ENCODE assay signal across 15 cellular contexts in genomic region chr7:2771274-2771711, GRCh38.
DNase-seq lines count a peak whose midpoint lies in the region; ATAC-seq and TF ChIP-seq lines count a peak whose summit lies in the region.
"Had no signal": no experiment of that assay in that cellular context is flagged by ENCODE, and none has a peak within 500 bp of the region (broad histone marks: within the 10 kb centered on the region; RNA-seq: fewer than 3 reads in every experiment).

No MANE protein-coding gene starts in this region.

- H3K27ac Mint-ChIP-seq in T-helper 1 cell treated with Interleukin-12 subunit alpha and Interleukin-12 subunit beta and Interleukin-4 antibody, amounts not matched to agents 30 μg/mL and 1 μg/mL, for 36 hours: peak overlapping the region; percentile 47
- peak overlapping the region; percentile 82 for H3K27ac Mint-ChIP-seq in activated T-helper 17 cell treated with anti-CD3 and anti-CD28 coated beads, Interleukin-2, amount 50 U/mL, for 72 hours
- H3K27ac Mint-ChIP-seq in naive B cell: peak overlapping the region; percentile 47 to 98 (median 92)
- H3K27ac Mint-ChIP-seq: T-cell had no signal

- H3K4me2 ChIP-seq in Loucy (ENCODE audit: low read depth, low read length, poor library complexity, severe bottlenecking): peak overlapping the region; percentile 7

- peaks cover 22% of the 10 kb centered on the region for H3K36me3 Mint-ChIP-seq in T-helper 1 cell treated with Interleukin-12 subunit alpha and Interleukin-12 subunit beta and Interleukin-4 antibody, amounts not matched to agents 30 μg/mL and 1 μg/mL, for 36 hours (ENCODE audit: low read depth)
- peaks cover 11% of the 10 kb centered on the region for H3K36me3 Mint-ChIP-seq in activated T-helper 17 cell treated with anti-CD3 and anti-CD28 coated beads, Interleukin-2, amount 50 U/mL, for 72 hours (ENCODE audit: low read depth)
- peaks cover 0 to 12% of the 10 kb centered on the region in 2 donors for H3K36me3 Mint-ChIP-seq in naive B cell

- H3K4me3 Mint-ChIP-seq in T-helper 1 cell treated with Interleukin-12 subunit alpha and Interleukin-12 subunit beta and Interleukin-4 antibody, amounts not matched to agents 30 μg/mL and 1 μg/mL, for 36 hours: no peak overlapping the region
- peak overlapping the region; percentile 53 for H3K4me3 Mint-ChIP-seq in activated T-helper 17 cell treated with anti-CD3 and anti-CD28 coated beads, Interleukin-2, amount 50 U/mL, for 72 hours
- H3K4me3 Mint-ChIP-seq in naive B cell: peak overlapping the region in 1 of 8 donors; percentile 30
- H3K4me3 Mint-ChIP-seq: activated naive CD8-positive, alpha-beta T cell treated with anti-CD3 and anti-CD28 coated beads, Interleukin-2, amount 50 U/mL, for 24 hours; T-cell had no signal

- H3K4me1 ChIP-seq in Loucy (ENCODE audit: insufficient read depth, low read length, poor library complexity, severe bottlenecking): peaks cover 11% of the 10 kb centered on the region

- H3F3A ChIP-seq in Loucy (ENCODE audit: low read depth): no peaks in the 10 kb centered on the region

- peaks cover 23% of the 10 kb centered on the region for H3K79me2 ChIP-seq in Loucy (ENCODE audit: insufficient read depth, low read length)

- H3K9ac ChIP-seq in Loucy (ENCODE audit: low read depth, low read length, poor library complexity, severe bottlenecking): no peak overlapping the region

- H4K20me1 ChIP-seq in Loucy (ENCODE audit: insufficient read depth, low read length, poor library complexity, severe bottlenecking): no peaks in the 10 kb centered on the region

- no peak overlapping the region for H2AFZ ChIP-seq in Loucy (ENCODE audit: low read length)

- peaks cover 36% of the 10 kb centered on the region; the same call in 1 of the 2 replicates for H3K36me3 ChIP-seq in Loucy (ENCODE audit: insufficient read depth, low read length)
- H3K36me3 ChIP-seq: cardiac muscle cell, upper lobe of left lung had no signal

- no peak for ATAC-seq in activated T-helper 17 cell treated with anti-CD3 and anti-CD28 coated beads, Interleukin-2, amount 50 U/mL, for 72 hours (replicated peaks)
- no peak for ATAC-seq in naive B cell (ENCODE audit: low read depth in 2 of 2)
- ATAC-seq: activated naive CD8-positive, alpha-beta T cell treated with anti-CD3 and anti-CD28 coated beads, Interleukin-2, amount 50 U/mL, for 24 hours; left lobe of liver; T-cell had no signal

- no peak for DNase-seq in T-helper 1 cell
- DNase-seq in naive B cell: peak; percentile 13
- DNase-seq in RPMI8226: no peak
- DNase-seq in NCI-H2227 (lab: John Stamatoyannopoulos, UW; ENCODE audit: unreplicated experiment): no peak
- DNase-seq in ecto neural progenitor cell (ENCODE audit: low spot score): no peak
- DNase-seq: activated naive CD8-positive, alpha-beta T cell treated with anti-CD3 and anti-CD28 coated beads, Interleukin-2, amount 50 U/mL, for 24 hours; MM.1S; stimulated activated naive CD4-positive, alpha-beta T cell; T-cell; upper lobe of left lung had no signal

- no peaks in the 10 kb centered on the region for H3K9me2 ChIP-seq in Loucy (replicated peaks; ENCODE audit: low read depth, low read length)

- H3K27me3 ChIP-seq in Loucy (ENCODE audit: insufficient read depth, low read length, poor library complexity, severe bottlenecking): no peaks in the 10 kb centered on the region
- H3K27me3 ChIP-seq: cardiac muscle cell, upper lobe of left lung had no signal

- H3K27me3 Mint-ChIP-seq in T-helper 1 cell treated with Interleukin-12 subunit alpha and Interleukin-12 subunit beta and Interleukin-4 antibody, amounts not matched to agents 30 μg/mL and 1 μg/mL, for 36 hours (ENCODE audit: low read depth): no peaks in the 10 kb centered on the region
- H3K27me3 Mint-ChIP-seq in activated T-helper 17 cell treated with anti-CD3 and anti-CD28 coated beads, Interleukin-2, amount 50 U/mL, for 72 hours: no peaks in the 10 kb centered on the region
- H3K27me3 Mint-ChIP-seq in naive B cell: no peaks in the 10 kb centered on the region
- H3K27me3 Mint-ChIP-seq: activated naive CD8-positive, alpha-beta T cell treated with anti-CD3 and anti-CD28 coated beads, Interleukin-2, amount 50 U/mL, for 24 hours; T-cell had no signal

- H3K9me3 ChIP-seq in Loucy (ENCODE audit: insufficient read depth, low read depth, low read length): no peaks in the 10 kb centered on the region
- H3K9me3 ChIP-seq: upper lobe of left lung had no signal

- H3K9me3 Mint-ChIP-seq in T-helper 1 cell treated with Interleukin-12 subunit alpha and Interleukin-12 subunit beta and Interleukin-4 antibody, amounts not matched to agents 30 μg/mL and 1 μg/mL, for 36 hours: no peaks in the 10 kb centered on the region
- H3K9me3 Mint-ChIP-seq in activated T-helper 17 cell treated with anti-CD3 and anti-CD28 coated beads, Interleukin-2, amount 50 U/mL, for 72 hours: no peaks in the 10 kb centered on the region
- H3K9me3 Mint-ChIP-seq in naive B cell: peaks cover 0 to 1% (median 0%) of the 10 kb centered on the region in 7 donors
- H3K9me3 Mint-ChIP-seq: activated naive CD8-positive, alpha-beta T cell treated with anti-CD3 and anti-CD28 coated beads, Interleukin-2, amount 50 U/mL, for 24 hours; T-cell had no signal

- no peak for TF ChIP-seq CTCF in Loucy (conservative IDR thresholded peaks at IDR 0.05; ENCODE audit: low read length)

- H3K4me1 Mint-ChIP-seq in T-helper 1 cell treated with Interleukin-12 subunit alpha and Interleukin-12 subunit beta and Interleukin-4 antibody, amounts not matched to agents 30 μg/mL and 1 μg/mL, for 36 hours (ENCODE audit: low read depth): peaks cover 32% of the 10 kb centered on the region
- H3K4me1 Mint-ChIP-seq in activated T-helper 17 cell treated with anti-CD3 and anti-CD28 coated beads, Interleukin-2, amount 50 U/mL, for 72 hours: peaks cover 31% of the 10 kb centered on the region
- H3K4me1 Mint-ChIP-seq in naive B cell: peaks cover 31 to 51% (median 48%) of the 10 kb centered on the region in 3 donors

- H3K4me3 ChIP-seq in Loucy (ENCODE audit: low read length, poor library complexity, severe bottlenecking): no peak overlapping the region
- H3K4me3 ChIP-seq: cardiac muscle cell, upper lobe of left lung had no signal
